ENCODE assay signal across 8 cellular contexts in genomic region chr11:125404811-125405481, GRCh38.
DNase-seq lines count a peak whose midpoint lies in the region; ATAC-seq, FAIRE-seq and TF ChIP-seq lines count a peak whose summit lies in the region.

No MANE protein-coding gene starts in this region.

- no peak overlapping the region for H2AFZ ChIP-seq in HepG2 (ENCODE audit: low read length)

- no peaks in the 10 kb centered on the region for H3K4me1 ChIP-seq in HepG2 (ENCODE audit: insufficient read depth, low read length)

- no TSS peak for BruUV-seq in HepG2 (replicated peaks; lab: Mats Ljungman, UMichigan)

- H3K9ac ChIP-seq in HepG2 (ENCODE audit: insufficient read depth, low read depth, low read length) = no peak overlapping the region

- H3K4me2 ChIP-seq in HepG2 (ENCODE audit: low read depth, low read length) = no peak overlapping the region

- TF ChIP-seq CTCF in GM12874 (IDR thresholded peaks at IDR 0.05; ENCODE audit: insufficient read depth, low read depth, low read length) (peak; percentile 99), HepG2 (CRISPR knock-in tag; IDR thresholded peaks at IDR 0.05) (peak; percentile 91)

- no peaks in the 10 kb centered on the region for H3K79me2 ChIP-seq in HepG2 (ENCODE audit: insufficient read depth, low read length)

- H3K4me3 ChIP-seq in HepG2 (replicated peaks in 1 of 3; ENCODE audit: insufficient read depth in 1 of 3, low read depth in 2 of 3, low read length in 3 of 3) = no peak overlapping the region

- no peak for FAIRE-seq in HepG2 (lab: Jason Lieb, UNC)

- peaks cover 13 to 96% of the 10 kb centered on the region in 2 experiments for H3K27me3 ChIP-seq in HepG2 (ENCODE audit: control insufficient read depth in 1 of 2, insufficient read depth in 2 of 2, low read length in 2 of 2)

- no peak for TF ChIP-seq POLR2A in HepG2 (IDR thresholded peaks at IDR 0.05; ENCODE audit: insufficient read depth in 1 of 2, low read depth in 2 of 2, low read length in 2 of 2)

- WGBS in HepG2 (ENCODE audit: low lambda C conversion rate) = 41% methylated on average over 5 of the region's 19 CpGs

- no peaks in the 10 kb centered on the region for H3K36me3 ChIP-seq in HepG2 (replicated peaks in 1 of 2; ENCODE audit: control insufficient read depth in 1 of 2, insufficient read depth in 2 of 2, low read length in 2 of 2)

- peak; percentile 49; the same call in 1 of the 2 replicates for TF ChIP-seq RAD21 in HepG2 (CRISPR knock-in tag; IDR thresholded peaks at IDR 0.05)

- POLR2A ChIA-PET in HepG2 (lab: Yijun Ruan, JAX) = no interaction called here

- no peak overlapping the region for H3K27ac ChIP-seq in HepG2 (ENCODE audit: extremely low read length, insufficient read depth, low read length)

- CTCF ChIA-PET in HepG2 (lab: Yijun Ruan, JAX; ENCODE audit: low intra/inter-chr PET ratio, low total read pairs) = interaction anchor here (1.2 kb wide), 1 partner anchor 443 kb away, joined by 3 read pairs; no protein-coding TSS in a partner anchor

- peak; percentile 59 for DNase-seq in NCI-H1105 treated with DMSO at 0.1 percent for 48 hours (lab: John Stamatoyannopoulos, UW)
- DNase-seq in activated CD4-positive, alpha-beta T cell treated with anti-CD3 and anti-CD28 coated beads for 4 hours = peak; percentile 45 to 64
- peak; percentile 74 for DNase-seq in cerebellar cortex (ENCODE audit: low spot score)
- peak; percentile 11 for DNase-seq in HepG2 (ENCODE audit: low spot score)
- peak; percentile 23 to 47 (median 43) for DNase-seq in stimulated activated CD4-positive, alpha-beta T cell treated with anti-CD3 and anti-CD28 coated beads, TNF-alpha, amount 100 ng/mL, for 4 hours (ENCODE audit: low read depth in 3 of 3)
- DNase-seq in SHP77 treated with DMSO at 0.1 percent for 48 hours (lab: John Stamatoyannopoulos, UW) = no peak

- in situ Hi-C loops in HepG2 (cut with HindIII; ENCODE audit: extremely low pct_ligation_motif_present, low pct_unique_long_range_greater_than_20kb) = no loop called here

- intact Hi-C loops in HepG2 (cut with micrococcal nuclease; ENCODE audit: unreplicated experiment) = no loop called here

- H3K9me3 ChIP-seq in HepG2 (ENCODE audit: low read length) = no peaks in the 10 kb centered on the region

- TF ChIP-seq EP300 in HepG2 (IDR thresholded peaks at IDR 0.05; ENCODE audit: low read depth in 2 of 2, low read length in 2 of 2) (no peak), HepG2 (CRISPR knock-in tag; IDR thresholded peaks at IDR 0.05; ENCODE audit: borderline replicate concordance) (no peak)

- ATAC-seq in HG02588 (IDR thresholded peaks at IDR 0.05; ENCODE audit: unreplicated experiment) = peak; percentile 67
- peak; percentile 97 for ATAC-seq in HepG2

- H4K20me1 ChIP-seq in HepG2 (ENCODE audit: insufficient read depth, low read length) = 0 out of 2 replicates have a peak, but pooled peaks cover 3% of the 10 kb centered on the region

TF ChIP-seq in HepG2, 621 proteins besides CTCF, POLR2A, EP300 and RAD21 (continues in another document):
- peak; percentile 75 for TF ChIP-seq STAG1 (CRISPR knock-in tag; IDR thresholded peaks at IDR 0.05)
- no peak for TF ChIP-seq YEATS2 (CRISPR knock-in tag; IDR thresholded peaks at IDR 0.05; ENCODE audit: borderline replicate concordance)
- 0 out of 4 replicates have a peak, but pooled peaks of 1 of the 2 experiments have one; percentile 30 for TF ChIP-seq HMGXB4 (CRISPR knock-in tag; IDR thresholded peaks at IDR 0.05; ENCODE audit: borderline replicate concordance in 1 of 2, low read depth in 1 of 2)
- 0 out of 2 replicates have a peak, but pooled peaks have one; percentile 19 for TF ChIP-seq IRF9 (CRISPR knock-in tag; IDR thresholded peaks at IDR 0.05; ENCODE audit: borderline replicate concordance)
- TF ChIP-seq ZNF687 (CRISPR knock-in tag; IDR thresholded peaks at IDR 0.05) = peak; percentile 43
- no peak for TF ChIP-seq THAP8 (CRISPR knock-in tag; IDR thresholded peaks at IDR 0.05; ENCODE audit: borderline replicate concordance)
- TF ChIP-seq ZNF441 (CRISPR knock-in tag; IDR thresholded peaks at IDR 0.05; ENCODE audit: borderline replicate concordance) = 0 out of 2 replicates have a peak, but pooled peaks have one; percentile 28
- no peak for TF ChIP-seq PITX1 (CRISPR knock-in tag; IDR thresholded peaks at IDR 0.05)
- no peak for TF ChIP-seq DBP (CRISPR knock-in tag; IDR thresholded peaks at IDR 0.05; ENCODE audit: not compliant biosample characterization)
- 0 out of 2 replicates have a peak, but pooled peaks have one; percentile 25 for TF ChIP-seq ZNF33B (CRISPR knock-in tag; IDR thresholded peaks at IDR 0.05)
- peak; percentile 27; the same call in 1 of the 2 replicates for TF ChIP-seq ZNF598 (CRISPR knock-in tag; IDR thresholded peaks at IDR 0.05; ENCODE audit: borderline replicate concordance)
- 0 out of 2 replicates have a peak, but pooled peaks have one; percentile 19 for TF ChIP-seq GABPB1 (CRISPR knock-in tag; IDR thresholded peaks at IDR 0.05)
- 0 out of 2 replicates have a peak, but pooled peaks have one; percentile 5 for TF ChIP-seq EZH2 (conservative IDR thresholded peaks at IDR 0.05; ENCODE audit: low read depth, low read length)
- TF ChIP-seq XRCC5 (optimal IDR thresholded peaks at IDR 0.05; ENCODE audit: low read length) = peak; percentile 83
- no peak for TF ChIP-seq SMAD3 (CRISPR knock-in tag; IDR thresholded peaks at IDR 0.05)
- TF ChIP-seq NR0B2 (CRISPR knock-in tag; IDR thresholded peaks at IDR 0.05) = no peak
